Comparison of ENCODE assay signal across 8 cellular contexts in the genomic region with DNA sequence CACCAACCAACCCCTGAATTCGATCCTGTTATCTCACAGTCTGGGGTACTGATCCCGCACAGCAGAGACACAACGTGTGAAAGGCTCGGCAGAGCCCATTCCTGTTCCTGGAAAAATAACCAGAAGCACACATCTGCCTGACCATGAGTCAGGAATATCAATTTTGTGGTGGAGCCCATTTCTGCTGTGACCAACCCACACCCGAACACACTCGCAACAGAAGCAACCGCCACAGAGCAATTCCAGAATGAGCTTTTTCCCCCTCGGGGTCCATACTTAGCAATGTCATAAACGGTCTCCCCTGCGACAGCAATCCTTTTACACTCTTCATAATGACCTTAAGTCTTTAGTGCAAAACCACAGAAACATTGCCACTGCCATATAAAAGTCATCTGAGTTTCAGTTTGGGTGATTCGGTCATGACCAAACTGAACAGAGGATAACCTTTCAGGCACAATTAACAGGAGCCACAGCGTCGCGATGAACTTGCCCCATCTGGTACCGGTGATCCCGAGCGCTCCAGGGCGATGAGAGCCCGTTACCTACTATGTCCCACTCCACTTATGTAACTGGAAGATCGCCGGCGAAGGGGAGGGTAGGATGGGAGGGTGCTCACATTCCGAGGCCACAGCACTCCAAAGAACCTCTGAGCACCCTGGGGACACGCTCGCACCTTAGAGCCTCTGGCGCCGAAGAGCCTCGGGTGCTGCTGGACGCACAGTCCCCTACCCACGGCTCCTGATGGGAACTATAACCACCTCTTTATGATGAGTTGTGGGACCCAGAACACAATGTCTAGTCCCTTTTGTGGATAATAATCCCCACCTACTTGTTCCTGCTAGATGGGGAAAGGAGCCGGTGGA. TPM values are rescaled to one million over a fixed set of nuclear protein-coding genes. Genes with fewer than 3 reads are reported as not detected.
A peak's percentile ranks its signal among the peaks of the same experiment; 100 is the strongest.
DNase-seq lines count a peak whose midpoint lies in the region; ATAC-seq and TF ChIP-seq lines count a peak whose summit lies in the region.

No MANE protein-coding gene starts in this region.

- no peaks in the 10 kb centered on the region for H3K9me3 Mint-ChIP-seq in CD8-positive, alpha-beta T cell
- no peaks in the 10 kb centered on the region for H3K9me3 Mint-ChIP-seq in IgD-negative memory B cell
- no peaks in the 10 kb centered on the region for H3K9me3 Mint-ChIP-seq in activated naive CD4-positive, alpha-beta T cell treated with anti-CD3 and anti-CD28 coated beads, Interleukin-2, amount 10 ng/mL, durations not matched to agents 7 days and 5 days

- peak overlapping the region; percentile 99 for H3K27ac Mint-ChIP-seq in CD8-positive, alpha-beta T cell
- peak overlapping the region; percentile 65 to 93 (median 76) for H3K27ac Mint-ChIP-seq in IgD-negative memory B cell
- H3K27ac Mint-ChIP-seq in activated naive CD4-positive, alpha-beta T cell treated with anti-CD3 and anti-CD28 coated beads, Interleukin-2, amount 10 ng/mL, durations not matched to agents 7 days and 5 days, result peak overlapping the region; percentile 93

- TF ChIP-seq POLR2A in prostate gland (IDR thresholded peaks at IDR 0.05), result no peak

- no peak for ATAC-seq in CD8-positive, alpha-beta T cell
- ATAC-seq in GM18870 (IDR thresholded peaks at IDR 0.05; ENCODE audit: unreplicated experiment) (no peak), GM21381 (IDR thresholded peaks at IDR 0.05; ENCODE audit: unreplicated experiment) (no peak), HG02840 (IDR thresholded peaks at IDR 0.05; ENCODE audit: low FRiP score, unreplicated experiment) (no peak)

- no peaks in the 10 kb centered on the region for H3K27me3 ChIP-seq in CD8-positive, alpha-beta T cell (ENCODE audit: insufficient read depth, low read length)
- H3K27me3 ChIP-seq in prostate gland (replicated peaks; ENCODE audit: insufficient read depth), result no peaks in the 10 kb centered on the region

- peaks cover 48% of the 10 kb centered on the region for H3K4me1 Mint-ChIP-seq in CD8-positive, alpha-beta T cell (ENCODE audit: low read depth)
- peaks cover 32 to 42% (median 39%) of the 10 kb centered on the region in 3 donors for H3K4me1 Mint-ChIP-seq in IgD-negative memory B cell
- peaks cover 58% of the 10 kb centered on the region for H3K4me1 Mint-ChIP-seq in activated naive CD4-positive, alpha-beta T cell treated with anti-CD3 and anti-CD28 coated beads, Interleukin-2, amount 10 ng/mL, durations not matched to agents 7 days and 5 days

- H3K36me3 ChIP-seq in CD8-positive, alpha-beta T cell (ENCODE audit: insufficient read depth, low read length), result no peaks in the 10 kb centered on the region
- no peaks in the 10 kb centered on the region for H3K36me3 ChIP-seq in prostate gland

- POLR2A ChIA-PET in CD8-positive, alpha-beta T cell (lab: Charles Lee), result interaction anchor here (1.0 kb wide), 2 partner anchors 12 to 125 kb away, joined by 3 read pairs; no protein-coding TSS in a partner anchor

- H3K27me3 Mint-ChIP-seq in CD8-positive, alpha-beta T cell (ENCODE audit: low read depth), result no peaks in the 10 kb centered on the region
- H3K27me3 Mint-ChIP-seq in IgD-negative memory B cell, result peaks cover 4% of the 10 kb centered on the region
- H3K27me3 Mint-ChIP-seq in activated naive CD4-positive, alpha-beta T cell treated with anti-CD3 and anti-CD28 coated beads, Interleukin-2, amount 10 ng/mL, durations not matched to agents 7 days and 5 days, result peaks cover 6% of the 10 kb centered on the region

- peaks cover 21% of the 10 kb centered on the region for H3K36me3 Mint-ChIP-seq in CD8-positive, alpha-beta T cell
- H3K36me3 Mint-ChIP-seq in IgD-negative memory B cell, result no peaks in the 10 kb centered on the region
- peaks cover 17% of the 10 kb centered on the region for H3K36me3 Mint-ChIP-seq in activated naive CD4-positive, alpha-beta T cell treated with anti-CD3 and anti-CD28 coated beads, Interleukin-2, amount 10 ng/mL, durations not matched to agents 7 days and 5 days

- H3K27ac ChIP-seq in CD8-positive, alpha-beta T cell (ENCODE audit: low read depth, low read length), result peak overlapping the region; percentile 88
- peak overlapping the region; percentile 96 to 97 for H3K27ac ChIP-seq in prostate gland

- H3K4me1 ChIP-seq in CD8-positive, alpha-beta T cell (ENCODE audit: insufficient read depth, low read length), result peaks cover 49% of the 10 kb centered on the region
- no peaks in the 10 kb centered on the region for H3K4me1 ChIP-seq in prostate gland (replicated peaks)

- no peak for TF ChIP-seq CTCF in CD8-positive, alpha-beta T cell (IDR thresholded peaks at IDR 0.05)
- no peak for TF ChIP-seq CTCF in prostate gland (IDR thresholded peaks at IDR 0.05)

- intact Hi-C loops in CD8-positive, alpha-beta T cell (cut with DNase I, micrococcal nuclease), result loop anchor here (1.0 to 10.0 kb wide), 4 partner anchors 124 to 278 kb away; a partner anchor contains a TSS
- intact Hi-C loops in head of caudate nucleus (cut with DNase I), result loop anchor here (5.0 to 10.0 kb wide), 2 partner anchors 82 to 124 kb away; a partner anchor contains a TSS
- intact Hi-C loops in prostate gland (cut with DNase I), result loop anchor here (10.0 kb wide), 1 partner anchor 82 kb away; a partner anchor contains a TSS

- no peaks in the 10 kb centered on the region for H3K9me3 ChIP-seq in CD8-positive, alpha-beta T cell (ENCODE audit: low read length)
- no peaks in the 10 kb centered on the region for H3K9me3 ChIP-seq in prostate gland

- CTCF ChIA-PET in CD8-positive, alpha-beta T cell (lab: Charles Lee), result no interaction called here
- CTCF ChIA-PET in activated naive CD4-positive, alpha-beta T cell treated with anti-CD3 and anti-CD28 coated beads, Interleukin-2, amount 10 ng/mL, durations not matched to agents 7 days and 5 days (lab: Charles Lee), result no interaction called here

- WGBS in prostate gland, result 7% methylated on average over 28 of the region's 31 CpGs

- H3K4me3 ChIP-seq in CD8-positive, alpha-beta T cell (ENCODE audit: low read depth, low read length), result peak overlapping the region; percentile 85
- peak overlapping the region; percentile 62 to 68 for H3K4me3 ChIP-seq in prostate gland

- DNase-seq in CD8-positive, alpha-beta T cell, result peak in 2 of 7 experiments; percentile 13 to 26
- no peak for DNase-seq in activated naive CD4-positive, alpha-beta T cell treated with anti-CD3 and anti-CD28 coated beads, Interleukin-2, amount 10 ng/mL, durations not matched to agents 7 days and 5 days
- DNase-seq in head of caudate nucleus (peak in 29 of 42 donors; percentile 1 to 51 (median 24)), prostate gland (ENCODE audit: low spot score) (no peak)

- peak overlapping the region; percentile 97 for H3K4me3 Mint-ChIP-seq in CD8-positive, alpha-beta T cell
- H3K4me3 Mint-ChIP-seq in IgD-negative memory B cell, result peak overlapping the region; percentile 86 to 98 (median 94)
- H3K4me3 Mint-ChIP-seq in activated naive CD4-positive, alpha-beta T cell treated with anti-CD3 and anti-CD28 coated beads, Interleukin-2, amount 10 ng/mL, durations not matched to agents 7 days and 5 days, result peak overlapping the region; percentile 97

RNA-seq across cellular contexts. Expression of a gene that starts 1.1 kb away (rescaled TPM):
- total RNA-seq in CD8-positive, alpha-beta T cell, result 100 to 1,000 TPM; 106 to 204 TPM
- 20.0 TPM for polyA plus RNA-seq in IgD-negative memory B cell
- total RNA-seq in prostate gland, result 10 to 100 TPM; 54.4 to 85.2 TPM

RNA-seq across cellular contexts. Expression of a gene that starts 47.7 kb away (rescaled TPM):
- total RNA-seq in CD8-positive, alpha-beta T cell, result not detected
- polyA plus RNA-seq in IgD-negative memory B cell, result not detected
- total RNA-seq in prostate gland, result not detected

Comparison
In these comparisons a context has a peak if more than half of its experiments do, and no peak if none do; other contexts are left out.
1. DNase-seq: peak in head of caudate nucleus (29 of 42); none in activated naive CD4-positive, alpha-beta T cell treated with anti-CD3 and anti-CD28 coated beads, Interleukin-2, amount 10 ng/mL, durations not matched to agents 7 days and 5 days (single experiment) and prostate gland (single experiment).
2. Peak in every context shown above with its lines, with median percentiles within 50 percentile points of each other: H3K27ac Mint-ChIP-seq and H3K4me3 Mint-ChIP-seq.